ENCODE assay signal across 9 cellular contexts in the genomic region with DNA sequence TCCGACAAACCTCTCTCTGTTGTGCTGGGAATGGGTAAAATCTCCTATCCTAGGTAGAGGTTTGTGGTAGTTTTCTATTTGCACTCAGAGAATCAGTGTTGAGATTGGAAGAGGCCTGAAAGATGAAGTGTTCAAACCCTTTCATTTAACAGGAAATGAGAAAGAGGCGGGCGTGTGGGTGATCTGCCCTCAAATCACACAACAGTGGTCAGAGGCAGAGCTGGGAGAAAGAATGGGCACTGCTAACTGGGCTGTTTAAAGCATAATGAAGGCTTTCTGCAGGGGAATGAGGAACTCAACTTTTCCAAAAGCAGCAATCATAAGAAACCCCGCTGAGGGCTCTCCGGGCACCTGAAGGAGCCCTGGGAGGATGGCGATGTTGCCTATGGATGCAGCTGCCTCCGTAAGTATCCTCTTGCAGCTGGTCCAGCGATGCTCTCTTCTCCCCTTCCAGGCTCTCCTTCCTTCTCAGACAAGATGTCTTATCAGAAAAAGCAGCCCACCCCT. TPM values are rescaled to one million over a fixed set of nuclear protein-coding genes. Genes with fewer than 3 reads are reported as not detected.
A peak's percentile ranks its signal among the peaks of the same experiment; 100 is the strongest.
DNase-seq lines count a peak whose midpoint lies in the region; ATAC-seq and TF ChIP-seq lines count a peak whose summit lies in the region.
"Had no signal": no experiment of that assay in that cellular context is flagged by ENCODE, and none has a peak within 500 bp of the region (broad histone marks: within the 10 kb centered on the region; RNA-seq: fewer than 3 reads in every experiment).

No MANE protein-coding gene starts in this region.

- H3K9me3 Mint-ChIP-seq in activated T-cell treated with anti-CD3 and anti-CD28 coated beads, Interleukin-2, amount 50 U/mL, for 72 hours = no peaks in the 10 kb centered on the region
- no peaks in the 10 kb centered on the region for H3K9me3 Mint-ChIP-seq in memory B cell

- H3K4me3 Mint-ChIP-seq in activated T-cell treated with anti-CD3 and anti-CD28 coated beads, Interleukin-2, amount 50 U/mL, for 72 hours = peak overlapping the region; percentile 60 to 71
- H3K4me3 Mint-ChIP-seq in memory B cell = peak overlapping the region; percentile 67

- BruUV-seq in A673 (replicated peaks; lab: Mats Ljungman, UMichigan) = no TSS peak

- H3K27me3 ChIP-seq in A673 (replicated peaks; ENCODE audit: insufficient read depth, low read depth, low read length, poor library complexity) = peaks cover 42% of the 10 kb centered on the region

- H3K4me1 Mint-ChIP-seq in activated T-cell treated with anti-CD3 and anti-CD28 coated beads, Interleukin-2, amount 50 U/mL, for 72 hours (ENCODE audit: low read depth) = peaks cover 38% of the 10 kb centered on the region
- peaks cover 15% of the 10 kb centered on the region for H3K4me1 Mint-ChIP-seq in memory B cell

- intact Hi-C loops in A673 (cut with micrococcal nuclease; ENCODE audit: unreplicated experiment) = no loop called here

- no peaks in the 10 kb centered on the region for H3K9me3 ChIP-seq in A673 (ENCODE audit: low read depth, low read length, poor library complexity, severe bottlenecking)

- H3K27ac Mint-ChIP-seq in activated T-cell treated with anti-CD3 and anti-CD28 coated beads, Interleukin-2, amount 50 U/mL, for 72 hours = no peak overlapping the region
- H3K27ac Mint-ChIP-seq in memory B cell = peak overlapping the region; percentile 9

- no peak overlapping the region for H3K27ac ChIP-seq in A673 (ENCODE audit: low read depth, low read length, poor library complexity, severe bottlenecking)
- H3K27ac ChIP-seq: epithelial cell of prostate had no signal

- H3K4me3 ChIP-seq in A673 (ENCODE audit: low read depth, low read length, poor library complexity, severe bottlenecking) = peak overlapping the region; percentile 52

- POLR2A ChIA-PET in A673 (lab: Charles Lee; ENCODE audit: low non-redundant PET) = no interaction called here

- H3K27me3 Mint-ChIP-seq in activated T-cell treated with anti-CD3 and anti-CD28 coated beads, Interleukin-2, amount 50 U/mL, for 72 hours (ENCODE audit: low read depth) = peaks cover 60% of the 10 kb centered on the region
- peaks cover 10% of the 10 kb centered on the region for H3K27me3 Mint-ChIP-seq in memory B cell

- DNase-seq in A673 (ENCODE audit: low spot score) (no peak), GM20000 (ENCODE audit: low spot score) (peak; percentile 49), memory B cell (ENCODE audit: low spot score in 2 of 2) (no peak), ACHN (no peak), middle frontal gyrus (ENCODE audit: extremely low spot score, low spot score) (no peak)
- peak; percentile 35 to 39 for DNase-seq in activated T-cell treated with anti-CD3 and anti-CD28 coated beads, Interleukin-2, amount 50 U/mL, for 72 hours

- peak; percentile 54 to 65 for ATAC-seq in activated T-cell treated with anti-CD3 and anti-CD28 coated beads, Interleukin-2, amount 50 U/mL, for 72 hours (replicated peaks in 1 of 2)
- peak; percentile 16 for ATAC-seq in memory B cell (ENCODE audit: low read depth)
- ATAC-seq in GM19351 (IDR thresholded peaks at IDR 0.05; ENCODE audit: unreplicated experiment) = no peak
- no peak for ATAC-seq in HG03342 (IDR thresholded peaks at IDR 0.05; ENCODE audit: unreplicated experiment)

- CTCF ChIA-PET in A673 (lab: Charles Lee) = no interaction called here

- no peaks in the 10 kb centered on the region for H3K36me3 ChIP-seq in A673 (ENCODE audit: insufficient read depth, low read length, poor library complexity, severe bottlenecking)

- in situ Hi-C loops in ACHN (cut with HindIII; ENCODE audit: low pct_ligation_motif_present, low pct_unique_long_range_greater_than_20kb, low sequenced_read_pairs) = no loop called here

- peaks cover 5% of the 10 kb centered on the region for H3K4me1 ChIP-seq in A673 (ENCODE audit: insufficient read depth, low read length, poor library complexity, severe bottlenecking)

- TF ChIP-seq CTCF in A673 (conservative IDR thresholded peaks at IDR 0.05; ENCODE audit: low read depth, low read length) (no peak), GM20000 (IDR thresholded peaks at IDR 0.05; ENCODE audit: extremely low read depth, missing control alignments) (no peak)

- H3K36me3 Mint-ChIP-seq in activated T-cell treated with anti-CD3 and anti-CD28 coated beads, Interleukin-2, amount 50 U/mL, for 72 hours (ENCODE audit: insufficient read depth in 2 of 2) = no peaks in the 10 kb centered on the region
- no peaks in the 10 kb centered on the region for H3K36me3 Mint-ChIP-seq in memory B cell

RNA-seq across cellular contexts. Expression of a gene that starts 1.0 kb away (rescaled TPM):
- total RNA-seq in A673 (2021) = not detected in 2 replicates
- total RNA-seq in activated T-cell treated with anti-CD3 and anti-CD28 coated beads, Interleukin-2, amount 50 U/mL, for 72 hours = under 1 TPM in 1 of 2 donors, not detected in 1; 0.46 TPM

RNA-seq across cellular contexts. Expression of a gene that starts 43.1 kb away (rescaled TPM):
- not detected in 2 replicates for total RNA-seq in A673 (2021)
- not detected for total RNA-seq in activated T-cell treated with anti-CD3 and anti-CD28 coated beads, Interleukin-2, amount 50 U/mL, for 72 hours

RNA-seq across cellular contexts. Expression of a gene that starts 52.2 kb away (rescaled TPM):
- not detected in 2 replicates for total RNA-seq in A673 (2021)
- not detected for total RNA-seq in activated T-cell treated with anti-CD3 and anti-CD28 coated beads, Interleukin-2, amount 50 U/mL, for 72 hours

RNA-seq across cellular contexts. Expression of a gene that starts 57.3 kb away (rescaled TPM):
- not detected in 2 replicates for total RNA-seq in A673 (2021)
- total RNA-seq in activated T-cell treated with anti-CD3 and anti-CD28 coated beads, Interleukin-2, amount 50 U/mL, for 72 hours = not detected

Comparison
In these comparisons a context has a peak if more than half of its experiments do, and no peak if none do; other contexts are left out.
1. DNase-seq: peak in GM20000 (single experiment) and activated T-cell treated with anti-CD3 and anti-CD28 coated beads, Interleukin-2, amount 50 U/mL, for 72 hours (2 of 2); none in A673 (single experiment), memory B cell (0 of 2), ACHN (single experiment) and middle frontal gyrus (single experiment).
2. ATAC-seq: peak in activated T-cell treated with anti-CD3 and anti-CD28 coated beads, Interleukin-2, amount 50 U/mL, for 72 hours (2 of 2) and memory B cell (single experiment); none in GM19351 (single experiment) and HG03342 (single experiment).